1 cellular context compared by ENCODE assay signal in genomic region chrX:1093586-1094538, GRCh38.
TF ChIP-seq lines count a peak whose summit lies in the region.

No MANE protein-coding gene starts in this region.

TF ChIP-seq in HEK293T, 16 proteins besides CTCF, POLR2A, EP300 and RAD21:
- peak; percentile 33; the same call in 1 of the 2 replicates for TF ChIP-seq ZNF384 (IDR thresholded peaks at IDR 0.05)
- TF ChIP-seq FOXK2 (IDR thresholded peaks at IDR 0.05): no peak
